15 cellular contexts compared by ENCODE assay signal in genomic region chr1:245220381-245220985, GRCh38.
"Had no signal": no experiment of that assay in that cellular context is flagged by ENCODE, and none has a peak within 500 bp of the region (broad histone marks: within the 10 kb centered on the region; RNA-seq: fewer than 3 reads in every experiment).

No MANE protein-coding gene starts in this region.

- H3K27me3 Mint-ChIP-seq: naive B cell, progenitor cell of endocrine pancreas had no signal

- ATAC-seq: foreskin keratinocyte; pancreas; sciatic nerve; stimulated activated naive B cell treated with anti-CD40 and anti-IgM and Interleukin-4, amounts not matched to agents 10 μg/mL and 1 μg/mL and 100 μg/mL, for 72 hours had no signal

- H3K4me1 Mint-ChIP-seq: naive B cell; stimulated activated naive B cell treated with anti-CD40 and anti-IgM and Interleukin-4, amounts not matched to agents 10 μg/mL and 1 μg/mL and 100 μg/mL, for 72 hours had no signal

- H3K9me3 ChIP-seq: esophagus squamous epithelium, pancreas had no signal

- H3K4me1 ChIP-seq: esophagus squamous epithelium, foreskin keratinocyte, pancreas had no signal

- H3K36me3 Mint-ChIP-seq: naive B cell; stimulated activated naive B cell treated with anti-CD40 and anti-IgM and Interleukin-4, amounts not matched to agents 10 μg/mL and 1 μg/mL and 100 μg/mL, for 72 hours; type B pancreatic cell had no signal

- H3K36me3 ChIP-seq: esophagus squamous epithelium, pancreas had no signal

- H3K9me3 Mint-ChIP-seq: dendritic cell treated with granulocyte-macrophage colony-stimulating factor and Interleukin-4, amounts not matched to agents 40 ng/mL and 50 ng/mL, for 4 days; naive B cell; stimulated activated naive B cell treated with anti-CD40 and anti-IgM and Interleukin-4, amounts not matched to agents 10 μg/mL and 1 μg/mL and 100 μg/mL, for 72 hours; type B pancreatic cell had no signal

- DNase-seq: cerebellar nuclear complex; esophagus squamous epithelium; foreskin keratinocyte; mesendoderm; naive B cell; occipital lobe; pancreas; stimulated activated CD4-positive, alpha-beta T cell treated with anti-CD3 and anti-CD28 coated beads, Interleukin-2, amount 100 ng/mL, for 24 hours; stimulated activated CD4-positive, alpha-beta T cell treated with anti-CD3 and anti-CD28 coated beads, Interleukin-4, amount 100 ng/mL, for 4 hours; stimulated activated naive B cell treated with anti-CD40 and anti-IgM and Interleukin-4, amounts not matched to agents 10 μg/mL and 1 μg/mL and 100 μg/mL, for 72 hours had no signal

- H3K4me3 Mint-ChIP-seq: dendritic cell treated with granulocyte-macrophage colony-stimulating factor and Interleukin-4, amounts not matched to agents 40 ng/mL and 50 ng/mL, for 4 days; naive B cell; stimulated activated naive B cell treated with anti-CD40 and anti-IgM and Interleukin-4, amounts not matched to agents 10 μg/mL and 1 μg/mL and 100 μg/mL, for 72 hours; type B pancreatic cell had no signal

- H3K27me3 ChIP-seq: foreskin keratinocyte, hepatocyte, pancreas had no signal

- H3K4me3 ChIP-seq: esophagus squamous epithelium, hepatocyte, pancreas had no signal

- H3K27ac Mint-ChIP-seq: dendritic cell treated with granulocyte-macrophage colony-stimulating factor and Interleukin-4, amounts not matched to agents 40 ng/mL and 50 ng/mL, for 4 days; naive B cell; progenitor cell of endocrine pancreas; stimulated activated naive B cell treated with anti-CD40 and anti-IgM and Interleukin-4, amounts not matched to agents 10 μg/mL and 1 μg/mL and 100 μg/mL, for 72 hours; type B pancreatic cell had no signal
